ENCODE assay signal across 16 cellular contexts in genomic region chr9:130480673-130481072, GRCh38. TPM values are rescaled to one million over a fixed set of nuclear protein-coding genes. Genes with fewer than 3 reads are reported as not detected.
DNase-seq lines count a peak whose midpoint lies in the region; ATAC-seq and TF ChIP-seq lines count a peak whose summit lies in the region.
"Had no signal": no experiment of that assay in that cellular context is flagged by ENCODE, and none has a peak within 500 bp of the region (broad histone marks: within the 10 kb centered on the region; RNA-seq: fewer than 3 reads in every experiment).

No MANE protein-coding gene starts in this region.

- H3K4me3 Mint-ChIP-seq in endothelial cell (ENCODE audit: unreplicated experiment): no peak overlapping the region
- H3K4me3 Mint-ChIP-seq: T-helper 1 cell treated with Interleukin-12 subunit alpha and Interleukin-12 subunit beta and Interleukin-4 antibody, amounts not matched to agents 30 μg/mL and 1 μg/mL, for 36 hours had no signal

- H3K9me3 Mint-ChIP-seq in endothelial cell (ENCODE audit: unreplicated experiment): no peaks in the 10 kb centered on the region
- H3K9me3 Mint-ChIP-seq: activated T-helper 2 cell treated with anti-CD3 and anti-CD28 coated beads, Interferon-gamma antibody, Interleukin-2, Interleukin-4, amounts not matched to agents 10 μg/mL and 5 μg/mL and 100 μg/mL, durations not matched to agents 14 hours and 24 hours and 36 hours; T-helper 1 cell treated with Interleukin-12 subunit alpha and Interleukin-12 subunit beta and Interleukin-4 antibody, amounts not matched to agents 30 μg/mL and 1 μg/mL, for 36 hours had no signal

- no peak overlapping the region for H4K5ac ChIP-seq in mesendoderm (ENCODE audit: low read length)

- H3K56ac ChIP-seq in mesendoderm (ENCODE audit: low read length): no peak overlapping the region

- H3F3A ChIP-seq in PC-9 (ENCODE audit: insufficient read depth, low read depth): no peaks in the 10 kb centered on the region

- H2AK5ac ChIP-seq in mesendoderm (ENCODE audit: low read length): no peak overlapping the region

- no TSS peak for BruUV-seq in PC-9 (replicated peaks; lab: Mats Ljungman, UMichigan)

- no peaks in the 10 kb centered on the region for H3K36me3 Mint-ChIP-seq in endothelial cell (ENCODE audit: low read depth, unreplicated experiment)

- no peaks in the 10 kb centered on the region for H3K9me2 ChIP-seq in PC-9 (ENCODE audit: insufficient read depth)

- H3K27ac Mint-ChIP-seq in endothelial cell (ENCODE audit: unreplicated experiment): no peak overlapping the region
- H3K27ac Mint-ChIP-seq: activated T-helper 2 cell treated with anti-CD3 and anti-CD28 coated beads, Interferon-gamma antibody, Interleukin-2, Interleukin-4, amounts not matched to agents 10 μg/mL and 5 μg/mL and 100 μg/mL, durations not matched to agents 14 hours and 24 hours and 36 hours; T-helper 1 cell treated with Interleukin-12 subunit alpha and Interleukin-12 subunit beta and Interleukin-4 antibody, amounts not matched to agents 30 μg/mL and 1 μg/mL, for 36 hours had no signal

- no peak overlapping the region for H3K4me3 ChIP-seq in GM06990 (replicated peaks; ENCODE audit: low read depth, low read length)
- H3K4me3 ChIP-seq in PC-9: no peak overlapping the region
- no peak overlapping the region for H3K4me3 ChIP-seq in mesendoderm (ENCODE audit: low read length)
- H3K4me3 ChIP-seq: psoas muscle had no signal

- H2BK15ac ChIP-seq in mesendoderm (replicated peaks; ENCODE audit: low read depth): no peak overlapping the region

- no peak overlapping the region for H2BK5ac ChIP-seq in mesendoderm (ENCODE audit: low read length)

- H3K9ac ChIP-seq in mesendoderm (ENCODE audit: low read length): no peak overlapping the region

- H3K9me3 ChIP-seq in PC-9 (ENCODE audit: insufficient read depth, low read depth): no peaks in the 10 kb centered on the region
- H3K9me3 ChIP-seq: psoas muscle had no signal

- H3K79me2 ChIP-seq in PC-9 (ENCODE audit: low read depth) (no peaks in the 10 kb centered on the region), mesendoderm (ENCODE audit: control insufficient read depth, insufficient read depth, low read length) (no peaks in the 10 kb centered on the region)

- ATAC-seq in GM18520 (IDR thresholded peaks at IDR 0.05; ENCODE audit: unreplicated experiment): no peak

- H3K4me2 ChIP-seq in PC-9 (no peak overlapping the region), mesendoderm (ENCODE audit: low read length) (no peak overlapping the region)

- H3K4me1 Mint-ChIP-seq in endothelial cell (ENCODE audit: unreplicated experiment): no peaks in the 10 kb centered on the region

- H3K36me3 ChIP-seq in GM06990 (ENCODE audit: control insufficient read depth, insufficient read depth, low read length) (no peaks in the 10 kb centered on the region), PC-9 (ENCODE audit: low read depth) (no peaks in the 10 kb centered on the region), mesendoderm (ENCODE audit: control insufficient read depth, insufficient read depth, low read length) (no peaks in the 10 kb centered on the region)

- no peaks in the 10 kb centered on the region for H3K79me1 ChIP-seq in mesendoderm (ENCODE audit: low read length)

- no peak overlapping the region for H2AFZ ChIP-seq in PC-9

- intact Hi-C loops in PC-9 (cut with micrococcal nuclease; ENCODE audit: unreplicated experiment): no loop called here

- DNase-seq in GM06990 (ENCODE audit: extremely low read depth, insufficient read length) (no peak), PC-9 (no peak), endothelial cell (ENCODE audit: low spot score) (peak; percentile 68), mesendoderm (peak; percentile 42), NCI-H2081 (lab: John Stamatoyannopoulos, UW) (no peak), ureter (ENCODE audit: low spot score) (no peak), SHP77 treated with DMSO at 0.1 percent for 48 hours (lab: John Stamatoyannopoulos, UW) (no peak)
- DNase-seq: activated CD4-positive, alpha-beta T cell treated with anti-CD3 and anti-CD28 coated beads, Interleukin-2, amount 50 U/mL, for 48 hours; AML-193; DMS79; GOT3; NCI-H2171 treated with DMSO at 0.1 percent for 48 hours; psoas muscle had no signal

- H3K23ac ChIP-seq in mesendoderm (ENCODE audit: low read length): no peak overlapping the region

- H2BK120ac ChIP-seq in mesendoderm (ENCODE audit: low read depth, low read length): no peak overlapping the region

- no CpG with 5 or more reads among the region's 16 CpGs for WGBS in mesendoderm (ENCODE audit: extremely low coverage, insufficient coverage, low lambda C conversion rate)

- no peak overlapping the region for H3K4ac ChIP-seq in mesendoderm (ENCODE audit: low read depth, low read length)

- peaks cover 5% of the 10 kb centered on the region for H3K27me3 Mint-ChIP-seq in endothelial cell (ENCODE audit: unreplicated experiment)

- H3K27ac ChIP-seq in PC-9 (no peak overlapping the region), mesendoderm (ENCODE audit: low read depth, low read length) (no peak overlapping the region)
- H3K27ac ChIP-seq: psoas muscle had no signal

- CTCF ChIA-PET in PC-9 (lab: Charles Lee): interaction anchor here (0.6 kb wide), 1 partner anchor 148 kb away, joined by 3 read pairs; no protein-coding TSS in a partner anchor

- no peak overlapping the region for H3K18ac ChIP-seq in mesendoderm (ENCODE audit: low read length)

- peak; percentile 25 for TF ChIP-seq CTCF in GM06990 (IDR thresholded peaks at IDR 0.05; ENCODE audit: insufficient read depth, low read length, poor library complexity, severe bottlenecking)
- TF ChIP-seq CTCF in PC-9 (conservative IDR thresholded peaks at IDR 0.05): peak; percentile 24; the same call in 1 of the 2 replicates
- no peak for TF ChIP-seq CTCF in endothelial cell (IDR thresholded peaks at IDR 0.05; ENCODE audit: unreplicated experiment)

- no peaks in the 10 kb centered on the region for H4K20me1 ChIP-seq in PC-9 (ENCODE audit: insufficient read depth)

- POLR2A ChIA-PET in PC-9 (lab: Charles Lee; ENCODE audit: unreplicated experiment): no interaction called here

- H3K4me1 ChIP-seq in PC-9 (replicated peaks; ENCODE audit: insufficient read depth) (no peaks in the 10 kb centered on the region), mesendoderm (ENCODE audit: control insufficient read depth, low read depth, low read length) (no peaks in the 10 kb centered on the region)
- H3K4me1 ChIP-seq: psoas muscle had no signal

- H4K8ac ChIP-seq in mesendoderm (ENCODE audit: low read depth, low read length): no peak overlapping the region

- H3K27me3 ChIP-seq in GM06990 (replicated peaks; ENCODE audit: control insufficient read depth, insufficient read depth, low read length) (no peaks in the 10 kb centered on the region; the same call in 1 of the 2 replicates), PC-9 (ENCODE audit: insufficient read depth, low read depth) (no peaks in the 10 kb centered on the region), mesendoderm (ENCODE audit: insufficient read depth, low read length, poor library complexity) (no peaks in the 10 kb centered on the region)

RNA-seq across cellular contexts. Expression of gene ASS1, which starts 35.9 kb away (rescaled TPM):
- 255 and 371 TPM in 2 replicates for total RNA-seq in PC-9 (2021)
- 3.1 TPM for total RNA-seq in endothelial cell (ENCODE audit: unreplicated experiment)
- polyA plus RNA-seq in mesendoderm (2013, experiment 1 of 2): 17.2 TPM
- polyA plus RNA-seq in mesendoderm (2013, experiment 2 of 2): 17.0 TPM
- 271 TPM for total RNA-seq in ureter

Comparison
In these comparisons a context has a peak if more than half of its experiments do, and no peak if none do; other contexts are left out.
1. DNase-seq: peak in endothelial cell (single experiment) and mesendoderm (single experiment); none in GM06990 (single experiment), PC-9 (0 of 2), NCI-H2081 (0 of 2), ureter (single experiment) and SHP77 treated with DMSO at 0.1 percent for 48 hours (single experiment).
2. RNA of gene ASS1, which starts 35.9 kb away (total RNA-seq): 271 TPM in ureter (single experiment) and 255 to 371 TPM in PC-9; 3.1 TPM in endothelial cell (single experiment); every median in the first group is over 10 times any median in the second.